ENCODE assay signal across 16 cellular contexts in the genomic region with DNA sequence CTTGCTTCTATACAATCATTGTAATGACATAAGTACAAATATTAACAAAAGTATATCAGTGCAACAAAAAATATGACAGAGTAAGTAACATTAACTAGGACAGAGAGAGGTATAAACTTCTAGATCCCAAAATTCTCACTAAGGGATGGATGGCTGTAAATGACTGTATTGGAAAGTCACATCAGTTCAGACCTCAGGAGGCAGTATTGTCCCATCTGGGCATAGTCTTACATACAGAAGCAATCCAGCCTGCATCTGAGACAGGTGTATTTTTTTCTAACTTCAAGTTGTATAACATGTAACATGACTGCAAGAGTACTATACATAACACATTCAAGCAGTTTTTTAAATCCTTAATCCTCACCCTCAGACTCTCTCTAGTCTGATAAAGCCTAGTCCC.
DNase-seq lines count a peak whose midpoint lies in the region; ATAC-seq and TF ChIP-seq lines count a peak whose summit lies in the region.
"Had no signal": no experiment of that assay in that cellular context is flagged by ENCODE, and none has a peak within 500 bp of the region (broad histone marks: within the 10 kb centered on the region; RNA-seq: fewer than 3 reads in every experiment).

No MANE protein-coding gene starts in this region.

- H3K27me3 ChIP-seq in mammary epithelial cell (ENCODE audit: insufficient read depth, low read length) (no peaks in the 10 kb centered on the region), neural progenitor cell (no peaks in the 10 kb centered on the region), body of pancreas (no peaks in the 10 kb centered on the region)
- H3K27me3 ChIP-seq: adrenal gland, BLaER1 had no signal

- dilution Hi-C loops in mammary epithelial cell (cut with HindIII; ENCODE audit: low sequenced_read_pairs): no loop called here

- no peak overlapping the region for H2AFZ ChIP-seq in mammary epithelial cell (ENCODE audit: low read depth, low read length)
- no peak overlapping the region for H2AFZ ChIP-seq in neural progenitor cell (replicated peaks)

- no peaks in the 10 kb centered on the region for H3K9me3 Mint-ChIP-seq in neural progenitor cell

- H3K79me2 ChIP-seq in mammary epithelial cell (ENCODE audit: insufficient read depth, low read length): no peaks in the 10 kb centered on the region
- no peaks in the 10 kb centered on the region for H3K79me2 ChIP-seq in neural progenitor cell (ENCODE audit: low read depth)

- in situ Hi-C loops in mammary epithelial cell (cut with MboI; ENCODE audit: low sequenced_read_pairs in 2 of 2): no loop called here

- H3K4me1 Mint-ChIP-seq in neural progenitor cell: no peaks in the 10 kb centered on the region

- CTCF ChIA-PET in mammary epithelial cell (lab: Charles Lee; ENCODE audit: low non-redundant PET): no interaction called here

- BruUV-seq in mammary epithelial cell (replicated peaks; lab: Mats Ljungman, UMichigan): no TSS peak

- no peak overlapping the region for H3K4me3 ChIP-seq in mammary epithelial cell (replicated peaks in 1 of 3; ENCODE audit: insufficient read depth in 1 of 3, low read depth in 2 of 3, low read length in 3 of 3)
- H3K4me3 ChIP-seq in neural progenitor cell: no peak overlapping the region
- no peak overlapping the region for H3K4me3 ChIP-seq in body of pancreas
- H3K4me3 ChIP-seq: adrenal gland, BLaER1, coronary artery had no signal

- H3K27me3 Mint-ChIP-seq in neural progenitor cell (ENCODE audit: insufficient read depth, low read depth): no peaks in the 10 kb centered on the region

- no peaks in the 10 kb centered on the region for H3F3A ChIP-seq in neural progenitor cell (ENCODE audit: low read depth)

- no peaks in the 10 kb centered on the region for H3K36me3 ChIP-seq in mammary epithelial cell (ENCODE audit: insufficient read depth, low read length)
- H3K36me3 ChIP-seq in neural progenitor cell: no peaks in the 10 kb centered on the region
- H3K36me3 ChIP-seq in body of pancreas (replicated peaks in 1 of 2; ENCODE audit: insufficient read depth in 1 of 2, low read depth in 2 of 2): no peaks in the 10 kb centered on the region
- H3K36me3 ChIP-seq: adrenal gland had no signal

- H3K27ac ChIP-seq in mammary epithelial cell (ENCODE audit: insufficient read depth, low read depth, low read length): no peak overlapping the region
- no peak overlapping the region for H3K27ac ChIP-seq in neural progenitor cell
- no peak overlapping the region for H3K27ac ChIP-seq in body of pancreas
- H3K27ac ChIP-seq: adrenal gland, BLaER1, coronary artery had no signal

- no peaks in the 10 kb centered on the region for H3K4me1 ChIP-seq in mammary epithelial cell (ENCODE audit: insufficient read depth, low read length)
- H3K4me1 ChIP-seq in neural progenitor cell: no peaks in the 10 kb centered on the region
- H3K4me1 ChIP-seq in body of pancreas: no peaks in the 10 kb centered on the region
- H3K4me1 ChIP-seq: adrenal gland had no signal

- ATAC-seq in body of pancreas: no peak
- no peak for ATAC-seq in GM18909 (IDR thresholded peaks at IDR 0.05; ENCODE audit: poor library complexity, unreplicated experiment)

- TF ChIP-seq CTCF in mammary epithelial cell (conservative IDR thresholded peaks at IDR 0.05 in 1 of 2, IDR thresholded peaks at IDR 0.05 in 1 of 2; ENCODE audit: extremely low read depth in 1 of 2, insufficient read depth in 1 of 2, low read depth in 1 of 2, low read length in 2 of 2) (peak; percentile 3 to 17), neural progenitor cell (IDR thresholded peaks at IDR 0.05) (peak; percentile 43), body of pancreas (IDR thresholded peaks at IDR 0.05) (peak in 1 of 7 experiments; percentile 6)

- no peak overlapping the region for H3K4me2 ChIP-seq in mammary epithelial cell (ENCODE audit: insufficient read depth, low read depth, low read length)
- H3K4me2 ChIP-seq in neural progenitor cell: no peak overlapping the region
- H3K4me2 ChIP-seq: BLaER1 had no signal

- no peak for TF ChIP-seq POLR2A in body of pancreas (IDR thresholded peaks at IDR 0.05)

- H3K9me3 ChIP-seq in mammary epithelial cell (replicated peaks; ENCODE audit: insufficient read depth, low read length) (no peaks in the 10 kb centered on the region), neural progenitor cell (ENCODE audit: low read depth) (no peaks in the 10 kb centered on the region), body of pancreas (no peaks in the 10 kb centered on the region)
- H3K9me3 ChIP-seq: BLaER1 had no signal

- H4K20me1 ChIP-seq in mammary epithelial cell (ENCODE audit: insufficient read depth, low read length) (no peaks in the 10 kb centered on the region), neural progenitor cell (ENCODE audit: low read depth) (no peaks in the 10 kb centered on the region)
- H4K20me1 ChIP-seq: BLaER1 had no signal

- H3K9ac ChIP-seq in mammary epithelial cell (ENCODE audit: insufficient read depth, low read length) (no peak overlapping the region), neural progenitor cell (no peak overlapping the region)
- H3K9ac ChIP-seq: BLaER1 had no signal

- H3K4me3 Mint-ChIP-seq in neural progenitor cell: no peak overlapping the region

- intact Hi-C loops in mammary epithelial cell (cut with micrococcal nuclease): no loop called here
- intact Hi-C loops in body of pancreas (cut with DNase I): no loop called here

- peak; percentile 38 for DNase-seq in NCI-H82 (lab: John Stamatoyannopoulos, UW)
- DNase-seq in NCI-H82 treated with DMSO at 0.1 percent for 48 hours (lab: John Stamatoyannopoulos, UW; ENCODE audit: unreplicated experiment): no peak
- DNase-seq in M059J (ENCODE audit: low read depth): peak; percentile 8
- DNase-seq in mammary epithelial cell: no peak
- DNase-seq in neural progenitor cell (ENCODE audit: low spot score): peak; percentile 31
- DNase-seq in body of pancreas: no peak
- no peak for DNase-seq in glomerular visceral epithelial cell (ENCODE audit: extremely low spot score)
- DNase-seq: activated T-cell treated with anti-CD3 and anti-CD28 coated beads, Interleukin-2, amount 50 U/mL, for 1 hour; adrenal gland; Calu3; GDM1; NCI-H1105 treated with DMSO at 0.1 percent for 48 hours; NCI-H2081 had no signal

- no peaks in the 10 kb centered on the region for H3K36me3 Mint-ChIP-seq in neural progenitor cell

- H3K27ac Mint-ChIP-seq in neural progenitor cell: no peak overlapping the region

Comparison
In these comparisons a context has a peak if more than half of its experiments do, and no peak if none do; other contexts are left out.
1. DNase-seq: peak in NCI-H82 (single experiment), M059J (single experiment) and neural progenitor cell (single experiment); none in NCI-H82 treated with DMSO at 0.1 percent for 48 hours (single experiment), mammary epithelial cell (single experiment), body of pancreas (0 of 4) and glomerular visceral epithelial cell (single experiment).